In the genomic region with DNA sequence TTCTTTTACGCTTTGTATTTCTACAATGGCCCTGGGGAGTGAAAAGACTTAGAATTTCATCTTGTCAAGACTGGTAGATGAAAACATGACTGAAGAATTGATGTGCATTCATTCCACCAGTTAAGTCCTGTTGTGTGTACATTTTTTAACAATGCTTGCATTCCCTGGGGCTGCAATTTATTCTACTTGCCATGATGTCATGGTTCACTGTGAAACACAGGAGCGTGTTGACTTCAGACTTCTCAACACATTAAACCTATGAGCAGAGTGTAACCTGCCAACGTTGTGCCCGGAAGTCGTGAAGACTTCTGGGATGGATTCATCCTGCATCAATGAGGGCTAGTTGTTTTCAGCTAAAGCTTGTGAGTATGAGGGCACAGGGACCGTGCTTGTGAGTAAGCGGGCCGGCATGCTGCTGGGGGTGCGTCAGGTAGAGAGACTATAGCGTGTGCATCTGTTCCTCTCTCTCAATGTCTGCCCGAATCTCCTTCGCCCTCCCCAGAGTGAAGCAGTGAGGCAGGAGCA, we compare ENCODE assay signal across 3 cellular contexts.
TF ChIP-seq lines count a peak whose summit lies in the region.

No MANE protein-coding gene starts in this region.

TF ChIP-seq in HepG2, 621 proteins besides CTCF, POLR2A, EP300 and RAD21 (continues in another document):
- no peak for TF ChIP-seq ZFX (CRISPR knock-in tag; IDR thresholded peaks at IDR 0.05; ENCODE audit: low read depth)
- TF ChIP-seq, protein P1, sequence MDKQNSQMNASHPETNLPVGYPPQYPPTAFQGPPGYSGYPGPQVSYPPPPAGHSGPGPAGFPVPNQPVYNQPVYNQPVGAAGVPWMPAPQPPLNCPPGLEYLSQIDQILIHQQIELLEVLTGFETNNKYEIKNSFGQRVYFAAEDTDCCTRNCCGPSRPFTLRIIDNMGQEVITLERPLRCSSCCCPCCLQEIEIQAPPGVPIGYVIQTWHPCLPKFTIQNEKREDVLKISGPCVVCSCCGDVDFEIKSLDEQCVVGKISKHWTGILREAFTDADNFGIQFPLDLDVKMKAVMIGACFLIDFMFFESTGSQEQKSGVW (CRISPR knock-in tag; IDR thresholded peaks at IDR 0.05; ENCODE audit: borderline replicate concordance): no peak
- TF ChIP-seq, protein P2, sequence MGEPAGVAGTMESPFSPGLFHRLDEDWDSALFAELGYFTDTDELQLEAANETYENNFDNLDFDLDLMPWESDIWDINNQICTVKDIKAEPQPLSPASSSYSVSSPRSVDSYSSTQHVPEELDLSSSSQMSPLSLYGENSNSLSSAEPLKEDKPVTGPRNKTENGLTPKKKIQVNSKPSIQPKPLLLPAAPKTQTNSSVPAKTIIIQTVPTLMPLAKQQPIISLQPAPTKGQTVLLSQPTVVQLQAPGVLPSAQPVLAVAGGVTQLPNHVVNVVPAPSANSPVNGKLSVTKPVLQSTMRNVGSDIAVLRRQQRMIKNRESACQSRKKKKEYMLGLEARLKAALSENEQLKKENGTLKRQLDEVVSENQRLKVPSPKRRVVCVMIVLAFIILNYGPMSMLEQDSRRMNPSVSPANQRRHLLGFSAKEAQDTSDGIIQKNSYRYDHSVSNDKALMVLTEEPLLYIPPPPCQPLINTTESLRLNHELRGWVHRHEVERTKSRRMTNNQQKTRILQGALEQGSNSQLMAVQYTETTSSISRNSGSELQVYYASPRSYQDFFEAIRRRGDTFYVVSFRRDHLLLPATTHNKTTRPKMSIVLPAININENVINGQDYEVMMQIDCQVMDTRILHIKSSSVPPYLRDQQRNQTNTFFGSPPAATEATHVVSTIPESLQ (CRISPR knock-in tag; conservative IDR thresholded peaks at IDR 0.05): no peak
- no peak for TF ChIP-seq CENPT (CRISPR knock-in tag; IDR thresholded peaks at IDR 0.05; ENCODE audit: low read depth)
- TF ChIP-seq, protein P3, sequence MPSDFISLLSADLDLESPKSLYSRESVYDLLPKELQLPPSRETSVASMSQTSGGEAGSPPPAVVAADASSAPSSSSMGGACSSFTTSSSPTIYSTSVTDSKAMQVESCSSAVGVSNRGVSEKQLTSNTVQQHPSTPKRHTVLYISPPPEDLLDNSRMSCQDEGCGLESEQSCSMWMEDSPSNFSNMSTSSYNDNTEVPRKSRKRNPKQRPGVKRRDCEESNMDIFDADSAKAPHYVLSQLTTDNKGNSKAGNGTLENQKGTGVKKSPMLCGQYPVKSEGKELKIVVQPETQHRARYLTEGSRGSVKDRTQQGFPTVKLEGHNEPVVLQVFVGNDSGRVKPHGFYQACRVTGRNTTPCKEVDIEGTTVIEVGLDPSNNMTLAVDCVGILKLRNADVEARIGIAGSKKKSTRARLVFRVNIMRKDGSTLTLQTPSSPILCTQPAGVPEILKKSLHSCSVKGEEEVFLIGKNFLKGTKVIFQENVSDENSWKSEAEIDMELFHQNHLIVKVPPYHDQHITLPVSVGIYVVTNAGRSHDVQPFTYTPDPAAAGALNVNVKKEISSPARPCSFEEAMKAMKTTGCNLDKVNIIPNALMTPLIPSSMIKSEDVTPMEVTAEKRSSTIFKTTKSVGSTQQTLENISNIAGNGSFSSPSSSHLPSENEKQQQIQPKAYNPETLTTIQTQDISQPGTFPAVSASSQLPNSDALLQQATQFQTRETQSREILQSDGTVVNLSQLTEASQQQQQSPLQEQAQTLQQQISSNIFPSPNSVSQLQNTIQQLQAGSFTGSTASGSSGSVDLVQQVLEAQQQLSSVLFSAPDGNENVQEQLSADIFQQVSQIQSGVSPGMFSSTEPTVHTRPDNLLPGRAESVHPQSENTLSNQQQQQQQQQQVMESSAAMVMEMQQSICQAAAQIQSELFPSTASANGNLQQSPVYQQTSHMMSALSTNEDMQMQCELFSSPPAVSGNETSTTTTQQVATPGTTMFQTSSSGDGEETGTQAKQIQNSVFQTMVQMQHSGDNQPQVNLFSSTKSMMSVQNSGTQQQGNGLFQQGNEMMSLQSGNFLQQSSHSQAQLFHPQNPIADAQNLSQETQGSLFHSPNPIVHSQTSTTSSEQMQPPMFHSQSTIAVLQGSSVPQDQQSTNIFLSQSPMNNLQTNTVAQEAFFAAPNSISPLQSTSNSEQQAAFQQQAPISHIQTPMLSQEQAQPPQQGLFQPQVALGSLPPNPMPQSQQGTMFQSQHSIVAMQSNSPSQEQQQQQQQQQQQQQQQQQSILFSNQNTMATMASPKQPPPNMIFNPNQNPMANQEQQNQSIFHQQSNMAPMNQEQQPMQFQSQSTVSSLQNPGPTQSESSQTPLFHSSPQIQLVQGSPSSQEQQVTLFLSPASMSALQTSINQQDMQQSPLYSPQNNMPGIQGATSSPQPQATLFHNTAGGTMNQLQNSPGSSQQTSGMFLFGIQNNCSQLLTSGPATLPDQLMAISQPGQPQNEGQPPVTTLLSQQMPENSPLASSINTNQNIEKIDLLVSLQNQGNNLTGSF (CRISPR knock-in tag; IDR thresholded peaks at IDR 0.05): no peak
- TF ChIP-seq ZNF768 (CRISPR knock-in tag; IDR thresholded peaks at IDR 0.05): no peak
- peak; percentile 60; the same call in 1 of the 2 replicates for TF ChIP-seq ATF7 (IDR thresholded peaks at IDR 0.05)
- no peak for TF ChIP-seq ATF7 (CRISPR knock-in tag; IDR thresholded peaks at IDR 0.05)

TF ChIP-seq in H1, 55 proteins besides CTCF, POLR2A, EP300 and RAD21:
- TF ChIP-seq CBX5 (IDR thresholded peaks at IDR 0.05; ENCODE audit: low read depth, low read length) (no peak), CHD1 (IDR thresholded peaks at IDR 0.05; ENCODE audit: low read depth, low read length) (no peak), POLR2AphosphoS5 (IDR thresholded peaks at IDR 0.05; ENCODE audit: low read depth, low read length) (no peak), RXRA (IDR thresholded peaks at IDR 0.05; ENCODE audit: insufficient read depth, low read depth, low read length) (no peak), NANOG (IDR thresholded peaks at IDR 0.05; ENCODE audit: insufficient read depth, low read depth, low read length, poor library complexity, severe bottlenecking) (no peak), SIN3A (conservative IDR thresholded peaks at IDR 0.05 in 1 of 2, IDR thresholded peaks at IDR 0.05 in 1 of 2; ENCODE audit: low read depth in 1 of 2, low read length in 2 of 2) (no peak), TAF7 (optimal IDR thresholded peaks at IDR 0.05; ENCODE audit: borderline replicate concordance, low read depth, low read length) (no peak)

TF ChIP-seq in neural cell, 6 proteins besides CTCF, POLR2A, EP300 and RAD21:
- TF ChIP-seq POLR2AphosphoS5 (IDR thresholded peaks at IDR 0.05): peak; percentile 49
- TF ChIP-seq, protein P4, sequence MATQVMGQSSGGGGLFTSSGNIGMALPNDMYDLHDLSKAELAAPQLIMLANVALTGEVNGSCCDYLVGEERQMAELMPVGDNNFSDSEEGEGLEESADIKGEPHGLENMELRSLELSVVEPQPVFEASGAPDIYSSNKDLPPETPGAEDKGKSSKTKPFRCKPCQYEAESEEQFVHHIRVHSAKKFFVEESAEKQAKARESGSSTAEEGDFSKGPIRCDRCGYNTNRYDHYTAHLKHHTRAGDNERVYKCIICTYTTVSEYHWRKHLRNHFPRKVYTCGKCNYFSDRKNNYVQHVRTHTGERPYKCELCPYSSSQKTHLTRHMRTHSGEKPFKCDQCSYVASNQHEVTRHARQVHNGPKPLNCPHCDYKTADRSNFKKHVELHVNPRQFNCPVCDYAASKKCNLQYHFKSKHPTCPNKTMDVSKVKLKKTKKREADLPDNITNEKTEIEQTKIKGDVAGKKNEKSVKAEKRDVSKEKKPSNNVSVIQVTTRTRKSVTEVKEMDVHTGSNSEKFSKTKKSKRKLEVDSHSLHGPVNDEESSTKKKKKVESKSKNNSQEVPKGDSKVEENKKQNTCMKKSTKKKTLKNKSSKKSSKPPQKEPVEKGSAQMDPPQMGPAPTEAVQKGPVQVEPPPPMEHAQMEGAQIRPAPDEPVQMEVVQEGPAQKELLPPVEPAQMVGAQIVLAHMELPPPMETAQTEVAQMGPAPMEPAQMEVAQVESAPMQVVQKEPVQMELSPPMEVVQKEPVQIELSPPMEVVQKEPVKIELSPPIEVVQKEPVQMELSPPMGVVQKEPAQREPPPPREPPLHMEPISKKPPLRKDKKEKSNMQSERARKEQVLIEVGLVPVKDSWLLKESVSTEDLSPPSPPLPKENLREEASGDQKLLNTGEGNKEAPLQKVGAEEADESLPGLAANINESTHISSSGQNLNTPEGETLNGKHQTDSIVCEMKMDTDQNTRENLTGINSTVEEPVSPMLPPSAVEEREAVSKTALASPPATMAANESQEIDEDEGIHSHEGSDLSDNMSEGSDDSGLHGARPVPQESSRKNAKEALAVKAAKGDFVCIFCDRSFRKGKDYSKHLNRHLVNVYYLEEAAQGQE (IDR thresholded peaks at IDR 0.05; ENCODE audit: borderline replicate concordance): no peak
